In the genomic region with DNA sequence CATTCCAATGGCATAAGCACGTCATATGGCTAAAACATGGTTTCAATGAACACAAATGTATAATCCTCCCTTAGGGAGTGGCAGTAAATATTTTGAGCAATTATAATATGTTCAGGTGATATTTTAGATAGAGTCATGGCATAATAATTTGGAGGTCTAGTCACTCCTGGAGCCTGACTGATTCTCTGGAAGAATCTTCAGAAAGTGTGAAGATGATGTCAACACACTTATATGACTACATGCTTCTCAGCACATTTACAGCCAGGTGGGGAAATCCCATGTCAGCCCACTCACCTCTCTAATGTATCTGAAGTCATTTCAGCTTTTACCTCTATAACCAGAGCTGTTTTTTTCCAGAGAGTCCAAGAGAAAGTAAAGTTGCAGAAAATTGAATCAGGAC, we compare ENCODE assay signal across 1 cellular context.
TF ChIP-seq lines count a peak whose summit lies in the region.

No MANE protein-coding gene starts in this region.

TF ChIP-seq in GM12878, 131 proteins besides CTCF, POLR2A, EP300 and RAD21 (continued from another document):
- TF ChIP-seq, protein P1, sequence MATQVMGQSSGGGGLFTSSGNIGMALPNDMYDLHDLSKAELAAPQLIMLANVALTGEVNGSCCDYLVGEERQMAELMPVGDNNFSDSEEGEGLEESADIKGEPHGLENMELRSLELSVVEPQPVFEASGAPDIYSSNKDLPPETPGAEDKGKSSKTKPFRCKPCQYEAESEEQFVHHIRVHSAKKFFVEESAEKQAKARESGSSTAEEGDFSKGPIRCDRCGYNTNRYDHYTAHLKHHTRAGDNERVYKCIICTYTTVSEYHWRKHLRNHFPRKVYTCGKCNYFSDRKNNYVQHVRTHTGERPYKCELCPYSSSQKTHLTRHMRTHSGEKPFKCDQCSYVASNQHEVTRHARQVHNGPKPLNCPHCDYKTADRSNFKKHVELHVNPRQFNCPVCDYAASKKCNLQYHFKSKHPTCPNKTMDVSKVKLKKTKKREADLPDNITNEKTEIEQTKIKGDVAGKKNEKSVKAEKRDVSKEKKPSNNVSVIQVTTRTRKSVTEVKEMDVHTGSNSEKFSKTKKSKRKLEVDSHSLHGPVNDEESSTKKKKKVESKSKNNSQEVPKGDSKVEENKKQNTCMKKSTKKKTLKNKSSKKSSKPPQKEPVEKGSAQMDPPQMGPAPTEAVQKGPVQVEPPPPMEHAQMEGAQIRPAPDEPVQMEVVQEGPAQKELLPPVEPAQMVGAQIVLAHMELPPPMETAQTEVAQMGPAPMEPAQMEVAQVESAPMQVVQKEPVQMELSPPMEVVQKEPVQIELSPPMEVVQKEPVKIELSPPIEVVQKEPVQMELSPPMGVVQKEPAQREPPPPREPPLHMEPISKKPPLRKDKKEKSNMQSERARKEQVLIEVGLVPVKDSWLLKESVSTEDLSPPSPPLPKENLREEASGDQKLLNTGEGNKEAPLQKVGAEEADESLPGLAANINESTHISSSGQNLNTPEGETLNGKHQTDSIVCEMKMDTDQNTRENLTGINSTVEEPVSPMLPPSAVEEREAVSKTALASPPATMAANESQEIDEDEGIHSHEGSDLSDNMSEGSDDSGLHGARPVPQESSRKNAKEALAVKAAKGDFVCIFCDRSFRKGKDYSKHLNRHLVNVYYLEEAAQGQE (IDR thresholded peaks at IDR 0.05; ENCODE audit: low read depth, low read length) = no peak
